ENCODE assay signal across 11 cellular contexts in genomic region chr3:141762552-141762951, GRCh38. TPM values are rescaled to one million over a fixed set of nuclear protein-coding genes. Genes with fewer than 3 reads are reported as not detected.
"Had no signal": no experiment of that assay in that cellular context is flagged by ENCODE, and none has a peak within 500 bp of the region (broad histone marks: within the 10 kb centered on the region; RNA-seq: fewer than 3 reads in every experiment).

No MANE protein-coding gene starts in this region.

RNA-seq across cellular contexts. Expression of gene GRK7, which starts 0.7 kb away (rescaled TPM):
- total RNA-seq: activated CD4-positive, alpha-beta T cell treated with anti-CD3 and anti-CD28 coated beads for 36 hours; activated CD4-positive, alpha-beta T cell treated with anti-CD3 and anti-CD28 coated beads, Interleukin-2, amount 10 ng/mL, durations not matched to agents 7 days and 5 days; activated CD8-positive, alpha-beta T cell treated with anti-CD3 and anti-CD28 coated beads, Interleukin-2, amount 10 ng/mL, durations not matched to agents 7 days and 5 days; activated naive CD8-positive, alpha-beta T cell treated with anti-CD3 and anti-CD28 coated beads, Interleukin-2, amount 10 ng/mL, durations not matched to agents 7 days and 5 days; activated T-helper 2 cell treated with anti-CD3 and anti-CD28 coated beads, Interferon-gamma antibody, Interleukin-2, Interleukin-4, amounts not matched to agents 10 μg/mL and 5 μg/mL and 100 μg/mL, durations not matched to agents 14 hours and 24 hours and 36 hours; ascending aorta; cardiac muscle cell; M059J; RPMI7951; SJSA1 had no signal
- polyA plus RNA-seq: cardiac muscle cell, SK-N-SH had no signal
